1 cellular context compared by ENCODE assay signal in genomic region chr7:149820622-149821190, GRCh38.
TF ChIP-seq lines count a peak whose summit lies in the region.

No MANE protein-coding gene starts in this region.

TF ChIP-seq in IMR-90, 13 proteins besides CTCF, POLR2A, EP300 and RAD21:
- no peak for TF ChIP-seq CEBPB (IDR thresholded peaks at IDR 0.05; ENCODE audit: low read depth, low read length)
- TF ChIP-seq, protein P1, sequence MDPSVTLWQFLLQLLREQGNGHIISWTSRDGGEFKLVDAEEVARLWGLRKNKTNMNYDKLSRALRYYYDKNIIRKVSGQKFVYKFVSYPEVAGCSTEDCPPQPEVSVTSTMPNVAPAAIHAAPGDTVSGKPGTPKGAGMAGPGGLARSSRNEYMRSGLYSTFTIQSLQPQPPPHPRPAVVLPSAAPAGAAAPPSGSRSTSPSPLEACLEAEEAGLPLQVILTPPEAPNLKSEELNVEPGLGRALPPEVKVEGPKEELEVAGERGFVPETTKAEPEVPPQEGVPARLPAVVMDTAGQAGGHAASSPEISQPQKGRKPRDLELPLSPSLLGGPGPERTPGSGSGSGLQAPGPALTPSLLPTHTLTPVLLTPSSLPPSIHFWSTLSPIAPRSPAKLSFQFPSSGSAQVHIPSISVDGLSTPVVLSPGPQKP (IDR thresholded peaks at IDR 0.05; ENCODE audit: borderline replicate concordance, low read depth, low read length): no peak
- no peak for TF ChIP-seq RCOR1 (IDR thresholded peaks at IDR 0.05; ENCODE audit: insufficient replicate concordance, low read length)
- no peak for TF ChIP-seq CHD1 (IDR thresholded peaks at IDR 0.05; ENCODE audit: low read depth, low read length)
- no peak for TF ChIP-seq BHLHE40 (IDR thresholded peaks at IDR 0.05; ENCODE audit: low read depth, low read length)
- TF ChIP-seq MAFK (IDR thresholded peaks at IDR 0.05; ENCODE audit: low read depth, low read length): no peak
- no peak for TF ChIP-seq MXI1 (IDR thresholded peaks at IDR 0.05; ENCODE audit: borderline replicate concordance, low read depth, low read length)
- TF ChIP-seq FOS (IDR thresholded peaks at IDR 0.05; ENCODE audit: low read depth, low read length): no peak
- TF ChIP-seq NFE2L2 (IDR thresholded peaks at IDR 0.05; ENCODE audit: low read depth, low read length): no peak
- TF ChIP-seq SMC3 (IDR thresholded peaks at IDR 0.05; ENCODE audit: low read depth, low read length): no peak
